24 cellular contexts compared by ENCODE assay signal in the genomic region with DNA sequence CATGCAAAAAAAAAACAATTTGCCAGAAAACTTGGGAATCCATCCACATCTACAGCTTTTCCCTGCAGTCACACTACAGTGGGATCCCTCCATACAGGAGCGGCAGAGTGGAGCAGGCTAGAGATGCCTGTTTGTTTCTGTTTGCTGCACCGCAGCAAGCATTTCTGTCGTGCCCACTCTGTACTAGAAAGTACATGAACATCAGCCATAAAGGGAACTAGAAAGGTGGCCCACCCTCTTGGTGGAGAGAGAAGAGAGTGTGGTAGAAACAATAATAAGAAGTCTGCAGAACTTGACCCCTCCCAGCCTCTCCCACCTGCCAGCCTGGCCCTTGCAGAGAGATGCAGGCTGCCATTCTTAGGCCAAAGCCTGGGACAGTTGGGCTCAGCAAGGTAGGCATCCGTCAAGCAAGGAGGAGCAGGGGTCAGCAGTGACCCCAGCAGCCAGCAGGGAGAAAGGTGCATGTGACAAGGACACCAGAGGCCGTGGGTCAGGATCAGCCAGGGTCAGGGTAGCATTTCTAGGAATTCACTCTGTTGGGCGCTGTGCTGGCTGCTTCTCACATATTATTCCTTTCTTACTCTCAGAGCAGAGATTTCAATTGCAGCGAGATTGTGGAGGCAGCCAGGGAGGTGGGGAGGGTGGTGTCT.
DNase-seq lines count a peak whose midpoint lies in the region; ATAC-seq and TF ChIP-seq lines count a peak whose summit lies in the region.
"Had no signal": no experiment of that assay in that cellular context is flagged by ENCODE, and none has a peak within 500 bp of the region (broad histone marks: within the 10 kb centered on the region; RNA-seq: fewer than 3 reads in every experiment).

No MANE protein-coding gene starts in this region.

- H3K4me1 Mint-ChIP-seq in GM23338 (peaks cover 69% of the 10 kb centered on the region), progenitor cell of endocrine pancreas (ENCODE audit: low read depth) (peaks cover 35% of the 10 kb centered on the region)

- TF ChIP-seq CTCF in GM23338 (conservative IDR thresholded peaks at IDR 0.05; ENCODE audit: low read depth in 2 of 2) (no peak), RWPE2 (IDR thresholded peaks at IDR 0.05; ENCODE audit: poor library complexity, severe bottlenecking) (no peak), hepatocyte (IDR thresholded peaks at IDR 0.05; ENCODE audit: poor library complexity) (no peak), progenitor cell of endocrine pancreas (IDR thresholded peaks at IDR 0.05; ENCODE audit: unreplicated experiment) (no peak), gastrocnemius medialis (IDR thresholded peaks at IDR 0.05 in 4 of 5, conservative IDR thresholded peaks at IDR 0.05 in 1 of 5) (no peak)

- H3K27ac Mint-ChIP-seq in GM23338 (no peak overlapping the region), progenitor cell of endocrine pancreas (peak overlapping the region; percentile 74)
- H3K27ac Mint-ChIP-seq: CD4-positive, alpha-beta T cell had no signal

- WGBS in hepatocyte (ENCODE audit: low lambda C conversion rate, missing lambda C conversion rate) = 90% methylated on average over 7 of the region's 7 CpGs

- H3K79me2 ChIP-seq in GM23338 (replicated peaks; ENCODE audit: insufficient read depth) (no peaks in the 10 kb centered on the region), hepatocyte (peaks cover 2% of the 10 kb centered on the region)

- no peak for TF ChIP-seq POLR2A in gastrocnemius medialis (IDR thresholded peaks at IDR 0.05)

- H3K36me3 ChIP-seq in GM23338 (ENCODE audit: insufficient read depth) (no peaks in the 10 kb centered on the region), RWPE2 (ENCODE audit: low read depth) (peaks cover 96% of the 10 kb centered on the region), hepatocyte (replicated peaks; ENCODE audit: insufficient read depth, low read depth) (no peaks in the 10 kb centered on the region), gastrocnemius medialis (no peaks in the 10 kb centered on the region)
- H3K36me3 ChIP-seq: BLaER1 treated with 17β-estradiol and CSF1 and Interleukin-3, amounts not matched to agents 10 nM and 100 nM had no signal

- H3K4me3 ChIP-seq in GM23338 (no peak overlapping the region), RWPE2 (ENCODE audit: severe bottlenecking) (no peak overlapping the region), hepatocyte (no peak overlapping the region), gastrocnemius medialis (no peak overlapping the region)
- H3K4me3 ChIP-seq: A549; BLaER1 treated with 17β-estradiol and CSF1 and Interleukin-3, amounts not matched to agents 10 nM and 100 nM had no signal

- no peak overlapping the region for H3K27ac ChIP-seq in GM23338 (ENCODE audit: low read depth)
- H3K27ac ChIP-seq in RWPE2 (ENCODE audit: poor library complexity, severe bottlenecking) = peak overlapping the region; percentile 74
- peak overlapping the region; percentile 97 for H3K27ac ChIP-seq in hepatocyte
- no peak overlapping the region for H3K27ac ChIP-seq in gastrocnemius medialis
- H3K27ac ChIP-seq: BLaER1 treated with 17β-estradiol and CSF1 and Interleukin-3, amounts not matched to agents 10 nM and 100 nM; HL-60 had no signal

- no peak overlapping the region for H2AFZ ChIP-seq in GM23338
- no peak overlapping the region for H2AFZ ChIP-seq in hepatocyte

- ATAC-seq in GM23338 = no peak
- no peak for ATAC-seq in RWPE2 (ENCODE audit: low read depth)
- ATAC-seq in HG03342 (IDR thresholded peaks at IDR 0.05; ENCODE audit: unreplicated experiment) = no peak
- no peak for ATAC-seq in gastrocnemius medialis
- ATAC-seq: A549, HCT116, PC-3 had no signal

- H3K9me3 ChIP-seq in RWPE2 (ENCODE audit: severe bottlenecking) (no peaks in the 10 kb centered on the region), hepatocyte (ENCODE audit: low read depth) (no peaks in the 10 kb centered on the region), gastrocnemius medialis (no peaks in the 10 kb centered on the region)
- H3K9me3 ChIP-seq: A549; BLaER1 treated with 17β-estradiol and CSF1 and Interleukin-3, amounts not matched to agents 10 nM and 100 nM had no signal

- H3K9me3 Mint-ChIP-seq in GM23338 (no peaks in the 10 kb centered on the region; the same call in 2 of the 3 replicates), progenitor cell of endocrine pancreas (ENCODE audit: low read depth) (no peaks in the 10 kb centered on the region)
- H3K9me3 Mint-ChIP-seq: CD4-positive, alpha-beta T cell had no signal

- DNase-seq in GM23338 (ENCODE audit: low spot score) (no peak), RWPE2 (ENCODE audit: low spot score) (no peak), hepatocyte (ENCODE audit: low spot score) (no peak), progenitor cell of endocrine pancreas (ENCODE audit: low spot score, unreplicated experiment) (no peak), glomerular visceral epithelial cell (ENCODE audit: extremely low spot score) (no peak), gastrocnemius medialis (no peak)
- DNase-seq: AML-193; CD4-positive, alpha-beta T cell; COR-L47; Karpas-422; NCI-H1092; NCI-H1436 treated with DMSO at 0.1 percent for 48 hours; NCI-H187 treated with DMSO at 0.1 percent for 48 hours; NCI-H446; NCI-H526; NCI-H82; NK-92 treated with Interleukin-12 subunit alpha and Interleukin-12 subunit beta, amount 100 ng/mL, for 24 hours; PC-3; SHP77 had no signal

- H3K36me3 Mint-ChIP-seq in GM23338 (ENCODE audit: low read depth) = no peaks in the 10 kb centered on the region; the same call in 2 of the 3 replicates
- H3K36me3 Mint-ChIP-seq in progenitor cell of endocrine pancreas (ENCODE audit: insufficient read depth) = peaks cover 10% of the 10 kb centered on the region

- H3K4me1 ChIP-seq in GM23338 (ENCODE audit: insufficient read depth) = peaks cover 53% of the 10 kb centered on the region
- peaks cover 14% of the 10 kb centered on the region for H3K4me1 ChIP-seq in RWPE2 (ENCODE audit: insufficient read depth, poor library complexity, severe bottlenecking)
- peaks cover 45% of the 10 kb centered on the region for H3K4me1 ChIP-seq in hepatocyte (ENCODE audit: insufficient read depth)
- peaks cover 4 to 9% of the 10 kb centered on the region in 2 donors for H3K4me1 ChIP-seq in gastrocnemius medialis

- peaks cover 12% of the 10 kb centered on the region for H3K27me3 Mint-ChIP-seq in GM23338 (ENCODE audit: insufficient read depth, low read depth, poor library complexity)
- H3K27me3 Mint-ChIP-seq in progenitor cell of endocrine pancreas = no peaks in the 10 kb centered on the region

- H4K20me1 ChIP-seq in GM23338 (replicated peaks; ENCODE audit: insufficient read depth) (no peaks in the 10 kb centered on the region), hepatocyte (ENCODE audit: insufficient read depth, poor library complexity, severe bottlenecking) (no peaks in the 10 kb centered on the region)
- H4K20me1 ChIP-seq: BLaER1 treated with 17β-estradiol and CSF1 and Interleukin-3, amounts not matched to agents 10 nM and 100 nM had no signal

- H3K4me2 ChIP-seq in GM23338 (0 out of 2 replicates have a peak overlapping the region, but pooled peaks have one; percentile 14), hepatocyte (no peak overlapping the region)
- H3K4me2 ChIP-seq: A549; BLaER1 treated with 17β-estradiol and CSF1 and Interleukin-3, amounts not matched to agents 10 nM and 100 nM had no signal

- no peaks in the 10 kb centered on the region; the same call in 1 of the 2 replicates for H3F3A ChIP-seq in GM23338 (replicated peaks; ENCODE audit: low read depth)

- intact Hi-C loops in gastrocnemius medialis (cut with DNase I; ENCODE audit: low total_unique reads) = no loop called here

- H3K27me3 ChIP-seq in GM23338 (ENCODE audit: insufficient read depth) (no peaks in the 10 kb centered on the region), RWPE2 (ENCODE audit: insufficient read depth, poor library complexity, severe bottlenecking) (no peaks in the 10 kb centered on the region), hepatocyte (no peaks in the 10 kb centered on the region), gastrocnemius medialis (no peaks in the 10 kb centered on the region)
- H3K27me3 ChIP-seq: BLaER1 treated with 17β-estradiol and CSF1 and Interleukin-3, amounts not matched to agents 10 nM and 100 nM had no signal

- no peak overlapping the region for H3K4me3 Mint-ChIP-seq in GM23338
- H3K4me3 Mint-ChIP-seq in progenitor cell of endocrine pancreas (ENCODE audit: low read depth) = no peak overlapping the region
- H3K4me3 Mint-ChIP-seq: CD4-positive, alpha-beta T cell had no signal

- H3K9me2 ChIP-seq in GM23338 (ENCODE audit: insufficient read depth) = no peaks in the 10 kb centered on the region
- H3K9me2 ChIP-seq in hepatocyte (replicated peaks; ENCODE audit: insufficient read depth) = no peaks in the 10 kb centered on the region

- in situ Hi-C loops in gastrocnemius medialis (cut with MboI; ENCODE audit: low sequenced_read_pairs in 4 of 4) = no loop called here

TF ChIP-seq in GM23338, 12 proteins besides CTCF, POLR2A, EP300 and RAD21 (continues in another document):
- TF ChIP-seq EZH2phosphoT487 (IDR thresholded peaks at IDR 0.05; ENCODE audit: unreplicated experiment) (no peak), ZNF331 (CRISPR knock-in tag; IDR thresholded peaks at IDR 0.05; ENCODE audit: low read depth) (no peak), ZNF114 (CRISPR knock-in tag; IDR thresholded peaks at IDR 0.05) (no peak), STAT1 (IDR thresholded peaks at IDR 0.05; ENCODE audit: unreplicated experiment) (no peak), CREB1 (CRISPR knock-in tag; IDR thresholded peaks at IDR 0.05; ENCODE audit: low read depth) (no peak)

Comparison
In these comparisons a context has a peak if more than half of its experiments do, and no peak if none do; other contexts are left out.
1. H3K27ac ChIP-seq: peak in RWPE2 (single experiment) and hepatocyte (single experiment); none in GM23338 (single experiment) and gastrocnemius medialis (0 of 4).